In the genomic region with DNA sequence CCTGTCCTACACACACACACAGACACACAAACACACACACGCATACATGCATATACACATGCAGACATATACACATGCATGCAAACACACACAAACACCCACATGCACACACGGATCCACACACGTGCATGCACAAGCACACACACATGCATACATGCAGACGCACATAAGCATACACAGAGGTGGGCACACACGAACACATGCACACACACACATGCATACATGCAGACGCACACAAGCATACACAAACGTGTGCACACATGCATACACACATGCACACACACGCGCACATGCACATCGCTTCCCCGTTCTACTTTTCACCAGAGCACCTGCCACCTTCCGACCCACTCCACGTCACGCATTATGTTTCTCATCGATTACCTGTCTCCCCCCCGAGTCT, we compare ENCODE assay signal across 24 cellular contexts. TPM values are rescaled to one million over a fixed set of nuclear protein-coding genes. Genes with fewer than 3 reads are reported as not detected.
"Had no signal": no experiment of that assay in that cellular context is flagged by ENCODE, and none has a peak within 500 bp of the region (broad histone marks: within the 10 kb centered on the region; RNA-seq: fewer than 3 reads in every experiment).

No MANE protein-coding gene starts in this region.

- H3K27me3 ChIP-seq: transverse colon had no signal

- H3K4me1 ChIP-seq: foreskin keratinocyte, lower lobe of right lung, psoas muscle, sigmoid colon, stomach, transverse colon had no signal

- DNase-seq: cortex of kidney; dorsolateral prefrontal cortex; effector CD8-positive, alpha-beta T cell; foreskin keratinocyte; head of caudate nucleus; kidney; left cardiac atrium; left ventricle myocardium inferior; lower lobe of right lung; natural killer cell; psoas muscle; sigmoid colon; stimulated activated CD4-positive, alpha-beta T cell treated with anti-CD3 and anti-CD28 coated beads, Interleukin-2, amount 100 ng/mL, for 24 hours; stimulated activated CD4-positive, alpha-beta T cell treated with anti-CD3 and anti-CD28 coated beads, Interleukin-4, amount 100 ng/mL, for 4 hours; stimulated activated naive CD4-positive, alpha-beta T cell; stomach; substantia nigra; transverse colon had no signal

- H3K4me2 ChIP-seq: hepatocyte had no signal

- ATAC-seq: foreskin keratinocyte, left cardiac atrium, lower lobe of right lung, natural killer cell, psoas muscle had no signal

- H3K36me3 ChIP-seq: left ventricle myocardium inferior, lower lobe of right lung, neutrophil, sigmoid colon, stomach, thoracic aorta, transverse colon had no signal

- FAIRE-seq: endometrium, kidney had no signal

- H2AFZ ChIP-seq: hepatocyte had no signal

- H3K9me3 ChIP-seq: left ventricle myocardium inferior, lower lobe of right lung, neutrophil, psoas muscle, sigmoid colon, stomach, thoracic aorta, transverse colon had no signal

- H3K4me3 ChIP-seq: dorsolateral prefrontal cortex, hepatocyte, left ventricle myocardium inferior, lower lobe of right lung, psoas muscle, sigmoid colon, skin epidermis, stomach, thoracic aorta, transverse colon had no signal

- H3K27ac ChIP-seq: foreskin keratinocyte, hepatocyte, left ventricle myocardium inferior, lower lobe of right lung, neutrophil, psoas muscle, sigmoid colon, skin epidermis, stomach, thoracic aorta, transverse colon had no signal

RNA-seq across cellular contexts. Expression of a gene that starts 13.2 kb away (rescaled TPM):
- total RNA-seq: lower lobe of right lung, natural killer cell, osteoblast, transverse colon had no signal
